9 cellular contexts compared by ENCODE assay signal in genomic region chrX:123976671-123977316, GRCh38. TPM values are rescaled to one million over a fixed set of nuclear protein-coding genes. Genes with fewer than 3 reads are reported as not detected.
DNase-seq lines count a peak whose midpoint lies in the region; ATAC-seq and TF ChIP-seq lines count a peak whose summit lies in the region.
"Had no signal": no experiment of that assay in that cellular context is flagged by ENCODE, and none has a peak within 500 bp of the region (broad histone marks: within the 10 kb centered on the region; RNA-seq: fewer than 3 reads in every experiment).

No MANE protein-coding gene starts in this region.

- H3K4me1 ChIP-seq in PC-9 (replicated peaks; ENCODE audit: insufficient read depth) (no peaks in the 10 kb centered on the region), esophagus muscularis mucosa (peaks cover 9 to 88% (median 64%) of the 10 kb centered on the region in 4 donors), gastrocnemius medialis (peaks cover 27 to 41% of the 10 kb centered on the region in 2 donors)

- no peak overlapping the region for H2AFZ ChIP-seq in PC-9

- H3K4me3 ChIP-seq in PC-9 (no peak overlapping the region), esophagus muscularis mucosa (no peak overlapping the region), gastrocnemius medialis (no peak overlapping the region)

- POLR2A ChIA-PET in PC-9 (lab: Charles Lee; ENCODE audit: unreplicated experiment): no interaction called here

- no peaks in the 10 kb centered on the region for H3K27me3 Mint-ChIP-seq in activated CD4-positive, alpha-beta T cell treated with anti-CD3 and anti-CD28 coated beads, Interleukin-2, amount 10 ng/mL, durations not matched to agents 24 days and 14 days

- H3K9me3 Mint-ChIP-seq in activated CD4-positive, alpha-beta T cell treated with anti-CD3 and anti-CD28 coated beads, Interleukin-2, amount 10 ng/mL, durations not matched to agents 24 days and 14 days: no peaks in the 10 kb centered on the region

- peaks cover 19% of the 10 kb centered on the region for H3K4me1 Mint-ChIP-seq in activated CD4-positive, alpha-beta T cell treated with anti-CD3 and anti-CD28 coated beads, Interleukin-2, amount 10 ng/mL, durations not matched to agents 24 days and 14 days

- H3K9me3 ChIP-seq in PC-9 (ENCODE audit: insufficient read depth, low read depth) (no peaks in the 10 kb centered on the region), esophagus muscularis mucosa (no peaks in the 10 kb centered on the region), gastrocnemius medialis (no peaks in the 10 kb centered on the region)

- in situ Hi-C loops in gastrocnemius medialis (cut with MboI; ENCODE audit: low sequenced_read_pairs in 4 of 4): no loop called here

- CTCF ChIA-PET in PC-9 (lab: Charles Lee): interaction anchor here (0.6 to 1.4 kb wide), 6 partner anchors 17 to 402 kb away, joined by 3 to 21 read pairs (median 6); no protein-coding TSS in a partner anchor

- WGBS in esophagus muscularis mucosa: 63% methylated on average over 1 of the region's 1 CpG

- H3K27ac ChIP-seq in PC-9 (no peak overlapping the region), esophagus muscularis mucosa (replicated peaks in 1 of 4) (no peak overlapping the region), gastrocnemius medialis (peak overlapping the region; percentile 34 to 64 (median 51))

- no peak overlapping the region for H3K4me2 ChIP-seq in PC-9

- DNase-seq in activated CD4-positive, alpha-beta T cell treated with anti-CD3 and anti-CD28 coated beads, Interleukin-2, amount 10 ng/mL, durations not matched to agents 24 days and 14 days: no peak
- no peak for DNase-seq in activated CD4-positive, alpha-beta T cell treated with anti-CD3 and anti-CD28 coated beads, Interleukin-2, amount 50 U/mL, for 1 hour
- DNase-seq in PC-9 (peak in 1 of 2 experiments; percentile 67), esophagus muscularis mucosa (ENCODE audit: extremely low spot score) (no peak), gastrocnemius medialis (no peak), DMS79 (lab: John Stamatoyannopoulos, UW) (no peak)
- DNase-seq in effector CD4-positive, alpha-beta T cell: no peak
- DNase-seq: NCI-H1930 had no signal

- ATAC-seq in gastrocnemius medialis (peak; percentile 74 to 77), GM21360 (IDR thresholded peaks at IDR 0.05; ENCODE audit: unreplicated experiment) (no peak)

- TF ChIP-seq POLR2A in esophagus muscularis mucosa (IDR thresholded peaks at IDR 0.05; ENCODE audit: low read depth) (no peak), gastrocnemius medialis (IDR thresholded peaks at IDR 0.05) (no peak)

- H3K9me2 ChIP-seq in PC-9 (ENCODE audit: insufficient read depth): no peaks in the 10 kb centered on the region

- TF ChIP-seq EP300 in esophagus muscularis mucosa (IDR thresholded peaks at IDR 0.05): no peak

- H3K4me3 Mint-ChIP-seq in activated CD4-positive, alpha-beta T cell treated with anti-CD3 and anti-CD28 coated beads, Interleukin-2, amount 10 ng/mL, durations not matched to agents 24 days and 14 days: peak overlapping the region; percentile 41

- BruUV-seq in PC-9 (replicated peaks; lab: Mats Ljungman, UMichigan): no TSS peak

- H3K79me2 ChIP-seq in PC-9 (ENCODE audit: low read depth): peaks cover 100% of the 10 kb centered on the region

- peaks cover 76% of the 10 kb centered on the region for H4K20me1 ChIP-seq in PC-9 (ENCODE audit: insufficient read depth)

- H3K36me3 ChIP-seq in PC-9 (ENCODE audit: low read depth) (0 out of 2 replicates have a peak, but pooled peaks cover 4% of the 10 kb centered on the region), esophagus muscularis mucosa (no peaks in the 10 kb centered on the region), gastrocnemius medialis (no peaks in the 10 kb centered on the region)

- peaks cover 3% of the 10 kb centered on the region for H3K36me3 Mint-ChIP-seq in activated CD4-positive, alpha-beta T cell treated with anti-CD3 and anti-CD28 coated beads, Interleukin-2, amount 10 ng/mL, durations not matched to agents 24 days and 14 days (ENCODE audit: low read depth)

- peak; percentile 73 for TF ChIP-seq CTCF in PC-9 (conservative IDR thresholded peaks at IDR 0.05)
- TF ChIP-seq CTCF in esophagus muscularis mucosa (IDR thresholded peaks at IDR 0.05): peak; percentile 20 to 47 (median 24)
- TF ChIP-seq CTCF in gastrocnemius medialis (IDR thresholded peaks at IDR 0.05 in 4 of 5, conservative IDR thresholded peaks at IDR 0.05 in 1 of 5): peak in 4 of 5 experiments; percentile 5 to 36 (median 28)

- intact Hi-C loops in activated CD4-positive, alpha-beta T cell treated with anti-CD3 and anti-CD28 coated beads, Interleukin-2, amount 10 ng/mL, durations not matched to agents 24 days and 14 days (cut with micrococcal nuclease): loop anchor here (1.0 kb wide), 1 partner anchor 16 kb away; no protein-coding TSS in a partner anchor
- intact Hi-C loops in PC-9 (cut with micrococcal nuclease; ENCODE audit: unreplicated experiment): loop anchor here (1.0 kb wide), 1 partner anchor 143 kb away; no protein-coding TSS in a partner anchor
- intact Hi-C loops in esophagus muscularis mucosa (cut with DNase I): no loop called here
- intact Hi-C loops in gastrocnemius medialis (cut with DNase I; ENCODE audit: low total_unique reads): loop anchor here (1.0 to 5.0 kb wide), 2 partner anchors 16 to 144 kb away; no protein-coding TSS in a partner anchor

- H3K27ac Mint-ChIP-seq in activated CD4-positive, alpha-beta T cell treated with anti-CD3 and anti-CD28 coated beads, Interleukin-2, amount 10 ng/mL, durations not matched to agents 24 days and 14 days: peak overlapping the region; percentile 58

- H3F3A ChIP-seq in PC-9 (ENCODE audit: insufficient read depth, low read depth): peaks cover 12% of the 10 kb centered on the region

- H3K27me3 ChIP-seq in PC-9 (ENCODE audit: insufficient read depth, low read depth): no peaks in the 10 kb centered on the region
- H3K27me3 ChIP-seq in esophagus muscularis mucosa: no peaks in the 10 kb centered on the region
- no peaks in the 10 kb centered on the region for H3K27me3 ChIP-seq in gastrocnemius medialis

RNA-seq across cellular contexts. Expression of gene STAG2, which starts 15.3 kb away (rescaled TPM):
- total RNA-seq in activated CD4-positive, alpha-beta T cell treated with anti-CD3 and anti-CD28 coated beads, Interleukin-2, amount 10 ng/mL, durations not matched to agents 24 days and 14 days: 101 and 103 TPM in 2 replicates
- total RNA-seq in PC-9 (2021): 102 and 108 TPM in 2 replicates
- 10 to 100 TPM; 60.6 to 94.3 (median 84.7) TPM for total RNA-seq in esophagus muscularis mucosa
- total RNA-seq in gastrocnemius medialis: 10 to 100 TPM; 39.3 to 65.6 (median 55.5) TPM

Comparison
In these comparisons a context has a peak if more than half of its experiments do, and no peak if none do; other contexts are left out.
1. H3K27ac ChIP-seq: peak in gastrocnemius medialis (4 of 4); none in PC-9 (single experiment) and esophagus muscularis mucosa (0 of 4).
2. Peak in every context shown above with its lines, with median percentiles within 50 percentile points of each other: CTCF ChIP-seq.